Comparison of ENCODE assay signal across 9 cellular contexts in genomic region chr9:92608221-92609141, GRCh38.
A peak's percentile ranks its signal among the peaks of the same experiment; 100 is the strongest.
DNase-seq lines count a peak whose midpoint lies in the region; FAIRE-seq and TF ChIP-seq lines count a peak whose summit lies in the region.
"Had no signal": no experiment of that assay in that cellular context is flagged by ENCODE, and none has a peak within 500 bp of the region (broad histone marks: within the 10 kb centered on the region; RNA-seq: fewer than 3 reads in every experiment).

No MANE protein-coding gene starts in this region.

- POLR2A ChIA-PET in Caco-2 (lab: Charles Lee), result interaction anchor here (0.6 kb wide), 1 partner anchor 58 kb away, joined by 4 read pairs; no protein-coding TSS in a partner anchor

- H3K27ac ChIP-seq in HL-60 (replicated peaks), result peak overlapping the region; percentile 31; the same call in 1 of the 2 replicates
- peak overlapping the region; percentile 3 for H3K27ac ChIP-seq in astrocyte (ENCODE audit: low read depth, low read length)
- peak overlapping the region; percentile 61 to 73 for H3K27ac ChIP-seq in right atrium auricular region

- no peaks in the 10 kb centered on the region for H3K27me3 Mint-ChIP-seq in astrocyte (ENCODE audit: low read depth, unreplicated experiment)
- no peaks in the 10 kb centered on the region for H3K27me3 Mint-ChIP-seq in Caco-2 (ENCODE audit: insufficient read depth, unreplicated experiment)

- FAIRE-seq in astrocyte (lab: Jason Lieb, UNC), result no peak

- H3K79me2 ChIP-seq in astrocyte (ENCODE audit: insufficient read depth, low read length), result no peaks in the 10 kb centered on the region

- H2AFZ ChIP-seq in astrocyte (ENCODE audit: low read depth, low read length), result no peak overlapping the region

- H3K4me1 Mint-ChIP-seq in astrocyte (ENCODE audit: low read depth, unreplicated experiment), result peaks cover 5% of the 10 kb centered on the region
- no peaks in the 10 kb centered on the region for H3K4me1 Mint-ChIP-seq in Caco-2 (ENCODE audit: low read depth, unreplicated experiment)

- H3K36me3 ChIP-seq in astrocyte (ENCODE audit: insufficient read depth, low read length) (peaks cover 10% of the 10 kb centered on the region), right atrium auricular region (peaks cover 24% of the 10 kb centered on the region), skeletal muscle satellite cell (ENCODE audit: insufficient read depth, low read length) (peaks cover 14% of the 10 kb centered on the region), Caco-2 (ENCODE audit: control insufficient read depth, insufficient read depth, low read length) (no peaks in the 10 kb centered on the region)

- H3K27me3 ChIP-seq in HL-60 (ENCODE audit: insufficient read depth, poor library complexity, severe bottlenecking) (no peaks in the 10 kb centered on the region), astrocyte (ENCODE audit: insufficient read depth, low read length) (no peaks in the 10 kb centered on the region), right atrium auricular region (no peaks in the 10 kb centered on the region), skeletal muscle satellite cell (ENCODE audit: control insufficient read depth, insufficient read depth, low read length) (no peaks in the 10 kb centered on the region), Caco-2 (replicated peaks; ENCODE audit: control insufficient read depth, insufficient read depth, low read length) (no peaks in the 10 kb centered on the region)

- H3K4me3 ChIP-seq in HL-60 (replicated peaks; ENCODE audit: insufficient read depth, low read length) (no peak overlapping the region), astrocyte (ENCODE audit: insufficient read depth, low read depth, low read length) (no peak overlapping the region), right atrium auricular region (no peak overlapping the region), skeletal muscle satellite cell (ENCODE audit: low read length) (no peak overlapping the region), Caco-2 (ENCODE audit: low read depth, low read length) (no peak overlapping the region)

- no TSS peak for BruUV-seq in Caco-2 (replicated peaks; lab: Mats Ljungman, UMichigan)

- H3K4me2 ChIP-seq in astrocyte (ENCODE audit: low read length), result peak overlapping the region; percentile 43
- H3K4me2 ChIP-seq in skeletal muscle satellite cell (ENCODE audit: low read length), result peak overlapping the region; percentile 71

- no peaks in the 10 kb centered on the region for H4K20me1 ChIP-seq in astrocyte (ENCODE audit: insufficient read depth, low read length)

- intact Hi-C loops in Caco-2 (cut with micrococcal nuclease; ENCODE audit: unreplicated experiment), result no loop called here

- DNase-seq in HL-60 (ENCODE audit: low read depth in 1 of 2, low spot score in 1 of 2) (no peak), astrocyte (ENCODE audit: low read depth) (peak; percentile 66), right atrium auricular region (ENCODE audit: low spot score) (no peak), NOMO-1 treated with dmso at 0.1 percent for 144 hours (lab: John Stamatoyannopoulos, UW; ENCODE audit: unreplicated experiment) (no peak), NCI-H226 (no peak), Caco-2 (no peak), mucosa of gallbladder (ENCODE audit: low spot score) (no peak)
- DNase-seq: trophoblast cell had no signal

- H3K9me3 Mint-ChIP-seq in astrocyte (ENCODE audit: unreplicated experiment) (peaks cover 6% of the 10 kb centered on the region), Caco-2 (ENCODE audit: unreplicated experiment) (no peaks in the 10 kb centered on the region)

- H3K36me3 Mint-ChIP-seq in astrocyte (ENCODE audit: low read depth, unreplicated experiment) (peaks cover 20% of the 10 kb centered on the region), Caco-2 (ENCODE audit: insufficient read depth, unreplicated experiment) (peaks cover 11% of the 10 kb centered on the region)

- H3K4me3 Mint-ChIP-seq in astrocyte (ENCODE audit: unreplicated experiment) (no peak overlapping the region), Caco-2 (ENCODE audit: unreplicated experiment) (no peak overlapping the region)

- CTCF ChIA-PET in Caco-2 (lab: Charles Lee), result no interaction called here

- H3K9me3 ChIP-seq in astrocyte (ENCODE audit: insufficient read depth, low read depth, low read length), result no peaks in the 10 kb centered on the region
- H3K9me3 ChIP-seq in right atrium auricular region, result peaks cover 0 to 12% of the 10 kb centered on the region in 2 donors
- no peaks in the 10 kb centered on the region for H3K9me3 ChIP-seq in skeletal muscle satellite cell (replicated peaks; ENCODE audit: low read length)
- no peaks in the 10 kb centered on the region for H3K9me3 ChIP-seq in Caco-2

- TF ChIP-seq CTCF in HL-60 (IDR thresholded peaks at IDR 0.05; ENCODE audit: insufficient read depth, low read length) (no peak), astrocyte (IDR thresholded peaks at IDR 0.05; ENCODE audit: insufficient read depth, low read depth, low read length) (no peak), right atrium auricular region (IDR thresholded peaks at IDR 0.05) (no peak), Caco-2 (IDR thresholded peaks at IDR 0.05; ENCODE audit: insufficient read depth in 1 of 2, low read depth in 1 of 2, low read length in 1 of 2, severe bottlenecking in 1 of 2, unreplicated experiment in 1 of 2) (no peak)

- no peak overlapping the region for H3K27ac Mint-ChIP-seq in astrocyte (ENCODE audit: unreplicated experiment)
- H3K27ac Mint-ChIP-seq in Caco-2 (ENCODE audit: unreplicated experiment), result no peak overlapping the region

- H3K9ac ChIP-seq in astrocyte (ENCODE audit: low read length), result no peak overlapping the region
- no peak overlapping the region for H3K9ac ChIP-seq in skeletal muscle satellite cell (ENCODE audit: low read depth, low read length)

- H3K4me1 ChIP-seq in astrocyte (ENCODE audit: insufficient read depth, low read length) (peaks cover 16% of the 10 kb centered on the region), right atrium auricular region (peaks cover 0 to 39% of the 10 kb centered on the region in 2 donors), skeletal muscle satellite cell (ENCODE audit: control insufficient read depth, insufficient read depth, low read length) (peaks cover 38% of the 10 kb centered on the region), Caco-2 (no peaks in the 10 kb centered on the region)

Comparison
In these comparisons a context has a peak if more than half of its experiments do, and no peak if none do; other contexts are left out.
1. H3K27ac ChIP-seq: peak in every context shown above with its lines; median percentile 67 in right atrium auricular region; 31 in HL-60; 3 in astrocyte.